In the genomic region with DNA sequence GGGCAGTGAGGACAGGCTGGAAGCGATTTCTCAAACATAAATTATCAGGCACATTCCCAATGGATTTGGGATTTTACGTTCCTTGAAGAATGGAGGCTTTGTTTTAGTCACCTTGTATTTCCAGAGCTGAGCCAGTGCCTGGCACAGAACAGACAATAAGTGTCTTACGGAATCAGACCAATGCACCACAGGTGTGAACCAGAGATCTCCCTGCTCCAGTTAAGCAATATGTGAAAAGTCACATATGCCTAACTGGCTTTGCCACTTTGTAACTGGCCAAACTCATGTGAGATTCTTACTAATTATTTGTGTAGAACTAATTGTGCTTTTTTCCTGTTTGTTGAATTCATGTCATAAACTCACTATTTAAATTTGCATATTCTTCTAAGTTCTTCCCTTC, we compare ENCODE assay signal across 31 cellular contexts.
"Had no signal": no experiment of that assay in that cellular context is flagged by ENCODE, and none has a peak within 500 bp of the region (broad histone marks: within the 10 kb centered on the region; RNA-seq: fewer than 3 reads in every experiment).

No MANE protein-coding gene starts in this region.

- H3K4me3 Mint-ChIP-seq: natural killer cell; nephron; neural progenitor cell; stimulated activated memory B cell treated with anti-CD40 and anti-IgM and Interleukin-4, amounts not matched to agents 10 μg/mL and 1 μg/mL and 100 μg/mL, for 72 hours; stimulated activated naive CD8-positive, alpha-beta T cell treated with anti-CD3 and anti-CD28 coated beads, Interleukin-15, amount 100 ng/mL, for 72 hours; type B pancreatic cell had no signal

- H3K36me3 ChIP-seq: neural progenitor cell, ovary, right lobe of liver, sigmoid colon, spleen, suprapubic skin, tibial artery, transverse colon, upper lobe of right lung, vagina had no signal

- H3K79me2 ChIP-seq: parathyroid adenoma had no signal

- H3K4me1 ChIP-seq: parathyroid adenoma, psoas muscle, right lobe of liver, sigmoid colon, spleen, suprapubic skin, testis, tibial artery, transverse colon, upper lobe of right lung, vagina had no signal

- H3K27ac Mint-ChIP-seq: natural killer cell; nephron; neural progenitor cell; progenitor cell of endocrine pancreas; stimulated activated memory B cell treated with anti-CD40 and anti-IgM and Interleukin-4, amounts not matched to agents 10 μg/mL and 1 μg/mL and 100 μg/mL, for 72 hours; stimulated activated naive CD8-positive, alpha-beta T cell treated with anti-CD3 and anti-CD28 coated beads, Interleukin-15, amount 100 ng/mL, for 72 hours; type B pancreatic cell had no signal

- H3K36me3 Mint-ChIP-seq: natural killer cell; neural progenitor cell; stimulated activated memory B cell treated with anti-CD40 and anti-IgM and Interleukin-4, amounts not matched to agents 10 μg/mL and 1 μg/mL and 100 μg/mL, for 72 hours; type B pancreatic cell had no signal

- H2AFZ ChIP-seq: neural progenitor cell, parathyroid adenoma had no signal

- H3K9ac ChIP-seq: neural progenitor cell, parathyroid adenoma had no signal

- H3K4me2 ChIP-seq: neural progenitor cell had no signal

- FAIRE-seq: small intestine had no signal

- H3K27ac ChIP-seq: neural progenitor cell, ovary, parathyroid adenoma, psoas muscle, right lobe of liver, sigmoid colon, spleen, suprapubic skin, testis, tibial artery, transverse colon, upper lobe of right lung, vagina had no signal

- H3K9me3 ChIP-seq: ovary, psoas muscle, right lobe of liver, sigmoid colon, spleen, suprapubic skin, testis, tibial artery, transverse colon, upper lobe of right lung, vagina had no signal

- DNase-seq: natural killer cell; occipital lobe; ovary; posterior cingulate gyrus; psoas muscle; right cardiac atrium; right lobe of liver; sigmoid colon; small intestine; spleen; stimulated activated CD4-positive, alpha-beta T cell treated with anti-CD3 and anti-CD28 coated beads, Interleukin-12 subunit alpha, Interleukin-12 subunit beta, amount 100 ng/mL, for 4 hours; stimulated activated CD4-positive, alpha-beta T cell treated with anti-CD3 and anti-CD28 coated beads, Interleukin-1b, Interleukin-23, amount 100 ng/mL, for 48 hours; stimulated activated CD4-positive, alpha-beta T cell treated with anti-CD3 and anti-CD28 coated beads, Interleukin-4, amount 100 ng/mL, for 1 hour; stimulated activated CD4-positive, alpha-beta T cell treated with anti-CD3 and anti-CD28 coated beads, Interleukin-4, amount 100 ng/mL, for 4 hours; stimulated activated CD8-positive, alpha-beta memory T cell treated with anti-CD3 and anti-CD28 coated beads, Interleukin-4, amount 100 ng/mL, for 48 hours; stimulated activated naive CD4-positive, alpha-beta T cell; stimulated activated naive CD8-positive, alpha-beta T cell treated with anti-CD3 and anti-CD28 coated beads, Interleukin-15, amount 100 ng/mL, for 72 hours; stimulated activated naive CD8-positive, alpha-beta T cell treated with anti-CD3 and anti-CD28 coated beads, Interleukin-15, Interleukin-2, amounts not matched to agents 100 U/mL and 50 U/mL, for 24 hours; substantia nigra; testis; tibial artery; transverse colon; upper lobe of right lung had no signal

- H3K27me3 Mint-ChIP-seq: progenitor cell of endocrine pancreas; stimulated activated memory B cell treated with anti-CD40 and anti-IgM and Interleukin-4, amounts not matched to agents 10 μg/mL and 1 μg/mL and 100 μg/mL, for 72 hours; stimulated activated naive CD8-positive, alpha-beta T cell treated with anti-CD3 and anti-CD28 coated beads, Interleukin-15, amount 100 ng/mL, for 72 hours had no signal

- H3K9me3 Mint-ChIP-seq: nephron; neural progenitor cell; stimulated activated memory B cell treated with anti-CD40 and anti-IgM and Interleukin-4, amounts not matched to agents 10 μg/mL and 1 μg/mL and 100 μg/mL, for 72 hours; stimulated activated naive CD8-positive, alpha-beta T cell treated with anti-CD3 and anti-CD28 coated beads, Interleukin-15, amount 100 ng/mL, for 72 hours; type B pancreatic cell had no signal

- H3K27me3 ChIP-seq: neural progenitor cell, ovary, right lobe of liver, sigmoid colon, suprapubic skin, testis, tibial artery, transverse colon, upper lobe of right lung, vagina had no signal

- H3K4me3 ChIP-seq: neural progenitor cell, ovary, psoas muscle, right lobe of liver, sigmoid colon, spleen, suprapubic skin, testis, tibial artery, transverse colon, upper lobe of right lung, vagina had no signal

- H3K4me1 Mint-ChIP-seq: natural killer cell; stimulated activated memory B cell treated with anti-CD40 and anti-IgM and Interleukin-4, amounts not matched to agents 10 μg/mL and 1 μg/mL and 100 μg/mL, for 72 hours; stimulated activated naive CD8-positive, alpha-beta T cell treated with anti-CD3 and anti-CD28 coated beads, Interleukin-15, amount 100 ng/mL, for 72 hours had no signal
